ENCODE assay signal across 22 cellular contexts in genomic region chr13:111123649-111124048, GRCh38. TPM values are rescaled to one million over a fixed set of nuclear protein-coding genes. Genes with fewer than 3 reads are reported as not detected.
DNase-seq lines count a peak whose midpoint lies in the region; ATAC-seq and TF ChIP-seq lines count a peak whose summit lies in the region.
"Had no signal": no experiment of that assay in that cellular context is flagged by ENCODE, and none has a peak within 500 bp of the region (broad histone marks: within the 10 kb centered on the region; RNA-seq: fewer than 3 reads in every experiment).

No MANE protein-coding gene starts in this region.

- CTCF ChIA-PET in activated CD4-positive, alpha-beta memory T cell treated with anti-CD3 and anti-CD28 coated beads for 36 hours (lab: Charles Lee) = no interaction called here

- H3K4me3 Mint-ChIP-seq in endothelial cell (ENCODE audit: unreplicated experiment) = no peak overlapping the region
- H3K4me3 Mint-ChIP-seq in nephron = no peak overlapping the region
- no peak overlapping the region for H3K4me3 Mint-ChIP-seq in activated CD4-positive, alpha-beta memory T cell treated with anti-CD3 and anti-CD28 coated beads for 36 hours
- H3K4me3 Mint-ChIP-seq: CD4-positive, alpha-beta memory T cell; H9 had no signal

- H3K27ac Mint-ChIP-seq in endothelial cell (ENCODE audit: unreplicated experiment) = peak overlapping the region; percentile 79
- H3K27ac Mint-ChIP-seq in nephron = peak overlapping the region in 2 of 3 experiments; percentile 14 to 24
- no peak overlapping the region for H3K27ac Mint-ChIP-seq in activated CD4-positive, alpha-beta memory T cell treated with anti-CD3 and anti-CD28 coated beads for 36 hours

- TF ChIP-seq CTCF in left ventricle myocardium inferior (IDR thresholded peaks at IDR 0.05; ENCODE audit: borderline replicate concordance) (no peak), endothelial cell (IDR thresholded peaks at IDR 0.05; ENCODE audit: unreplicated experiment) (no peak), nephron (IDR thresholded peaks at IDR 0.05; ENCODE audit: unreplicated experiment in 3 of 3) (no peak)

- H3K36me3 Mint-ChIP-seq in endothelial cell (ENCODE audit: low read depth, unreplicated experiment) (peaks cover 4% of the 10 kb centered on the region), nephron (ENCODE audit: low read depth) (no peaks in the 10 kb centered on the region)
- H3K36me3 Mint-ChIP-seq in activated CD4-positive, alpha-beta memory T cell treated with anti-CD3 and anti-CD28 coated beads for 36 hours = no peaks in the 10 kb centered on the region
- H3K36me3 Mint-ChIP-seq: CD4-positive, alpha-beta memory T cell had no signal

- H3K27me3 Mint-ChIP-seq in endothelial cell (ENCODE audit: unreplicated experiment) = peaks cover 3% of the 10 kb centered on the region
- H3K27me3 Mint-ChIP-seq in nephron (ENCODE audit: low read depth) = peaks cover 13% of the 10 kb centered on the region
- peaks cover 21% of the 10 kb centered on the region for H3K27me3 Mint-ChIP-seq in activated CD4-positive, alpha-beta memory T cell treated with anti-CD3 and anti-CD28 coated beads for 36 hours

- no peak for ATAC-seq in Right ventricle myocardium superior (ENCODE audit: poor library complexity)
- ATAC-seq: A549, GM12878, HCT116 had no signal

- H3K4me1 Mint-ChIP-seq in endothelial cell (ENCODE audit: unreplicated experiment) (peaks cover 64% of the 10 kb centered on the region), nephron (peaks cover 62% of the 10 kb centered on the region)
- no peaks in the 10 kb centered on the region for H3K4me1 Mint-ChIP-seq in activated CD4-positive, alpha-beta memory T cell treated with anti-CD3 and anti-CD28 coated beads for 36 hours (ENCODE audit: low read depth)
- H3K4me1 Mint-ChIP-seq: CD4-positive, alpha-beta memory T cell had no signal

- H3K27ac ChIP-seq in left ventricle myocardium inferior (replicated peaks) = peak overlapping the region; percentile 25
- H3K27ac ChIP-seq: A549, GM23248 had no signal

- H3K4me3 ChIP-seq in left ventricle myocardium inferior = no peak overlapping the region
- H3K4me3 ChIP-seq: A549, GM12878, GM23248 had no signal

- H3K27me3 ChIP-seq in left ventricle myocardium inferior (ENCODE audit: low read depth) = no peaks in the 10 kb centered on the region

- intact Hi-C loops in left ventricle myocardium inferior (cut with micrococcal nuclease) (no loop called here), Right ventricle myocardium superior (cut with DNase I) (no loop called here)
- intact Hi-C loops in activated CD4-positive, alpha-beta memory T cell treated with anti-CD3 and anti-CD28 coated beads for 36 hours (cut with micrococcal nuclease) = no loop called here

- POLR2A ChIA-PET in activated CD4-positive, alpha-beta memory T cell treated with anti-CD3 and anti-CD28 coated beads for 36 hours (lab: Charles Lee) = no interaction called here

- peaks cover 25% of the 10 kb centered on the region for H3K4me1 ChIP-seq in left ventricle myocardium inferior
- H3K4me1 ChIP-seq: A549 had no signal

- no peaks in the 10 kb centered on the region for H3K36me3 ChIP-seq in left ventricle myocardium inferior

- DNase-seq in left ventricle myocardium inferior (no peak), Right ventricle myocardium superior (no peak), endothelial cell (ENCODE audit: low spot score) (no peak), DMS53 (lab: John Stamatoyannopoulos, UW) (no peak)
- DNase-seq in NK-92 treated with Interleukin-12 subunit alpha and Interleukin-12 subunit beta, amount 100 ng/mL, for 24 hours (lab: John Stamatoyannopoulos, UW) = no peak
- DNase-seq in activated CD4-positive, alpha-beta memory T cell treated with anti-CD3 and anti-CD28 coated beads for 36 hours = no peak
- DNase-seq: 8988T; ACHN; AML-193; C1 segment of cervical spinal cord; Caco-2; CD4-positive, alpha-beta memory T cell; DMS153; DMS79; EL; GDM1; GM23248; H9 had no signal

- H3K9me3 Mint-ChIP-seq in endothelial cell (ENCODE audit: unreplicated experiment) (no peaks in the 10 kb centered on the region), nephron (no peaks in the 10 kb centered on the region)
- no peaks in the 10 kb centered on the region for H3K9me3 Mint-ChIP-seq in activated CD4-positive, alpha-beta memory T cell treated with anti-CD3 and anti-CD28 coated beads for 36 hours
- H3K9me3 Mint-ChIP-seq: CD4-positive, alpha-beta memory T cell; H9 had no signal

- H3K9me3 ChIP-seq in left ventricle myocardium inferior (replicated peaks) = no peaks in the 10 kb centered on the region
- H3K9me3 ChIP-seq: A549, Caco-2 had no signal

RNA-seq across cellular contexts. Expression of gene ARHGEF7, which starts 8.5 kb away (rescaled TPM):
- total RNA-seq in left ventricle myocardium inferior (35.9 TPM), Right ventricle myocardium superior (49.3 TPM), endothelial cell (ENCODE audit: unreplicated experiment) (270 TPM)
- total RNA-seq in activated CD4-positive, alpha-beta memory T cell treated with anti-CD3 and anti-CD28 coated beads for 36 hours = 10 to 100 TPM; 53.1 to 53.4 TPM
